28 cellular contexts compared by ENCODE assay signal in the genomic region with DNA sequence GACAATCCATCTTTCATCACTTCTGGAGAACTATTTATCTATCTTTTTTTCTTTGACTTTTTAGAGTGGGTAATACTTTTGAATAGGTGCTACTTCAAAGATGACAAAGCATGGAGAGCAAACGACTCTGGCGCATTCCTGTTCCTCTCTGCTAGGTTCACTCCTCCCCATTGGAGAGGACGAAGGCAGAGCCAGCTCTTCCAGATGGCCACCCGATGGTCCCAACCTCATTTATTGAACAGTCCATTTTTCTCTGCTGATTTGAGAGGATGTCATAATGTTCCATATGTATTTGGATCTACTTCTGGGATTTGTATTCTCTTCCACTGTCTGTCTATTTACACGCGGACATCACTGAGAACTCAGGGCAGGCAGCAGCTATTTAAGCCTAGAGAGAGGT.
"Had no signal": no experiment of that assay in that cellular context is flagged by ENCODE, and none has a peak within 500 bp of the region (broad histone marks: within the 10 kb centered on the region; RNA-seq: fewer than 3 reads in every experiment).

No MANE protein-coding gene starts in this region.

- H3K4me3 ChIP-seq: left ventricle myocardium inferior, lung, neural progenitor cell, right atrium auricular region, right lobe of liver, stomach, testis, thyroid gland, transverse colon, upper lobe of left lung, vagina had no signal

- DNase-seq: hypothalamus; immature natural killer cell; kidney; left ventricle myocardium inferior; mesendoderm; naive B cell; natural killer cell; nephron progenitor cell; occipital lobe; right lobe of liver; stimulated activated CD4-positive, alpha-beta T cell treated with anti-CD3 and anti-CD28 coated beads, Interleukin-12 subunit alpha, Interleukin-12 subunit beta, amount 100 ng/mL, for 4 hours; stimulated activated CD4-positive, alpha-beta T cell treated with anti-CD3 and anti-CD28 coated beads, Interleukin-15, amount 100 ng/mL, for 24 hours; stimulated activated CD4-positive, alpha-beta T cell treated with anti-CD3 and anti-CD28 coated beads, Interleukin-2, amount 100 ng/mL, for 24 hours; stimulated activated CD4-positive, alpha-beta T cell treated with anti-CD3 and anti-CD28 coated beads, Interleukin-4, amount 100 ng/mL, for 1 hour; stimulated activated naive B cell treated with anti-CD40 and anti-IgM and Interleukin-4, amounts not matched to agents 10 μg/mL and 1 μg/mL and 100 μg/mL, for 72 hours; stimulated activated naive CD8-positive, alpha-beta T cell treated with anti-CD3 and anti-CD28 coated beads, Interleukin-15, Interleukin-2, amounts not matched to agents 100 U/mL and 50 U/mL, for 24 hours; stomach; testis; thyroid gland; transverse colon; upper lobe of left lung had no signal

- H3K4me1 ChIP-seq: left ventricle myocardium inferior, parathyroid adenoma, right atrium auricular region, right lobe of liver, stomach, testis, thyroid gland, transverse colon, upper lobe of left lung, vagina had no signal

- ATAC-seq: natural killer cell; right lobe of liver; stimulated activated naive B cell treated with anti-CD40 and anti-IgM and Interleukin-4, amounts not matched to agents 10 μg/mL and 1 μg/mL and 100 μg/mL, for 72 hours; stimulated activated naive CD8-positive, alpha-beta T cell treated with anti-CD3 and anti-CD28 coated beads, Interleukin-15, Interleukin-2, amounts not matched to agents 100 U/mL and 50 U/mL, for 24 hours had no signal

- FAIRE-seq: islet of Langerhans, kidney had no signal

- H3K27me3 ChIP-seq: neural progenitor cell, right atrium auricular region, right lobe of liver, testis, thyroid gland, transverse colon, upper lobe of left lung, vagina had no signal

- H3K36me3 ChIP-seq: left ventricle myocardium inferior, neural progenitor cell, neutrophil, right atrium auricular region, right lobe of liver, stomach, thyroid gland, transverse colon, upper lobe of left lung, vagina had no signal

- H3K9me3 ChIP-seq: left ventricle myocardium inferior, neutrophil, right atrium auricular region, right lobe of liver, stomach, testis, thyroid gland, transverse colon, upper lobe of left lung, vagina had no signal

- H3K27ac ChIP-seq: left ventricle myocardium inferior, neural progenitor cell, neutrophil, parathyroid adenoma, right atrium auricular region, right lobe of liver, stomach, testis, thyroid gland, transverse colon, upper lobe of left lung, vagina had no signal
